1 cellular context compared by ENCODE assay signal in the genomic region with DNA sequence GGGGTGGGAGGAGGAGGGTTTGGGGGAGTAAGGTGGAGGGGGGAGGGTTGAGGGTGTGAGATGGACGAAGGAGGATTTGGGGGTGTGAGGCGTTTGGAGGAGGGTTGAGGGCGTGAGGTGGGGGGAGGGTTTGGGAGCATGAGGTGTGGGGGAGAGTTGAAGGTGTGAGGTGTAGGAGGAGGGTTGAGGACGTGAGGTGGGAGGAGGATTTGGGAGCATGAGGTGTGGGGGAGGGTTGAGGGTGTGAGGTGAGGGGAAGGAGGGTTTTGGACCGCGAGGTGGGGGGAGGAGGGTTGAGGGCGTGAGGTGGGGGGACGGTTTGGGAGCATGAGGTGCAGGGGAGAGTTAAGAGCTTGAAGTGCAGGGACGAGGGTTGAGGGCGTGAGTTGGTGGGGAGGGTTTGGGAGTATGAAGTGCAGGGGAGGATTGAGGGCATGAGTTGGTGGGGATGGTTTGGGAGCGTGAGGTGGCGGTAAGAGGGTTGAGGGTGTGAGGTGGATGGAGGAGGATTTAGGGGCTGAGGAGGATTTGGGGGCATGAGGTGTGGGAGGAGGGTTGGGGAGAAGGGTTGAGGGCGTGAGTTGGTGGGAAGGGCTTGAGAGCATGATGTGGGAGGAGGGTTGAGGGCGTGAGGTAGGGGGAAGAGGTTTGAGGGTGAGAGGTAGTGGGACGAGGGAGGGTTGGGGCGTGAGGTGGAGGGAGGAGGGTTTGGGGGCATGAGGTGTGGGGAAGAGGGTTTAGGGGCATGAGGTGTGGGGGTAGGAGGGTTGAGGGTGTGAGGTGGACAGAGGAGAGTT.
TF ChIP-seq lines count a peak whose summit lies in the region.

No MANE protein-coding gene starts in this region.

TF ChIP-seq in HCT116, 20 proteins besides CTCF, POLR2A, EP300 and RAD21 (continued from another document):
- TF ChIP-seq, protein P1, sequence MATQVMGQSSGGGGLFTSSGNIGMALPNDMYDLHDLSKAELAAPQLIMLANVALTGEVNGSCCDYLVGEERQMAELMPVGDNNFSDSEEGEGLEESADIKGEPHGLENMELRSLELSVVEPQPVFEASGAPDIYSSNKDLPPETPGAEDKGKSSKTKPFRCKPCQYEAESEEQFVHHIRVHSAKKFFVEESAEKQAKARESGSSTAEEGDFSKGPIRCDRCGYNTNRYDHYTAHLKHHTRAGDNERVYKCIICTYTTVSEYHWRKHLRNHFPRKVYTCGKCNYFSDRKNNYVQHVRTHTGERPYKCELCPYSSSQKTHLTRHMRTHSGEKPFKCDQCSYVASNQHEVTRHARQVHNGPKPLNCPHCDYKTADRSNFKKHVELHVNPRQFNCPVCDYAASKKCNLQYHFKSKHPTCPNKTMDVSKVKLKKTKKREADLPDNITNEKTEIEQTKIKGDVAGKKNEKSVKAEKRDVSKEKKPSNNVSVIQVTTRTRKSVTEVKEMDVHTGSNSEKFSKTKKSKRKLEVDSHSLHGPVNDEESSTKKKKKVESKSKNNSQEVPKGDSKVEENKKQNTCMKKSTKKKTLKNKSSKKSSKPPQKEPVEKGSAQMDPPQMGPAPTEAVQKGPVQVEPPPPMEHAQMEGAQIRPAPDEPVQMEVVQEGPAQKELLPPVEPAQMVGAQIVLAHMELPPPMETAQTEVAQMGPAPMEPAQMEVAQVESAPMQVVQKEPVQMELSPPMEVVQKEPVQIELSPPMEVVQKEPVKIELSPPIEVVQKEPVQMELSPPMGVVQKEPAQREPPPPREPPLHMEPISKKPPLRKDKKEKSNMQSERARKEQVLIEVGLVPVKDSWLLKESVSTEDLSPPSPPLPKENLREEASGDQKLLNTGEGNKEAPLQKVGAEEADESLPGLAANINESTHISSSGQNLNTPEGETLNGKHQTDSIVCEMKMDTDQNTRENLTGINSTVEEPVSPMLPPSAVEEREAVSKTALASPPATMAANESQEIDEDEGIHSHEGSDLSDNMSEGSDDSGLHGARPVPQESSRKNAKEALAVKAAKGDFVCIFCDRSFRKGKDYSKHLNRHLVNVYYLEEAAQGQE (IDR thresholded peaks at IDR 0.05; ENCODE audit: low read depth), result no peak
- TF ChIP-seq SIN3A (IDR thresholded peaks at IDR 0.05; ENCODE audit: low read depth), result no peak
- no peak for TF ChIP-seq SP1 (IDR thresholded peaks at IDR 0.05; ENCODE audit: low read depth)
- TF ChIP-seq CBX3 (IDR thresholded peaks at IDR 0.05; ENCODE audit: low read depth), result no peak
- TF ChIP-seq ZFX (IDR thresholded peaks at IDR 0.05), result no peak
- TF ChIP-seq ZBTB33 (IDR thresholded peaks at IDR 0.05; ENCODE audit: extremely low read depth, insufficient replicate concordance, low read length), result no peak
- no peak for TF ChIP-seq MAX (IDR thresholded peaks at IDR 0.05)
- TF ChIP-seq ATF3 (IDR thresholded peaks at IDR 0.05), result no peak
